ENCODE assay signal across 8 cellular contexts in the genomic region with DNA sequence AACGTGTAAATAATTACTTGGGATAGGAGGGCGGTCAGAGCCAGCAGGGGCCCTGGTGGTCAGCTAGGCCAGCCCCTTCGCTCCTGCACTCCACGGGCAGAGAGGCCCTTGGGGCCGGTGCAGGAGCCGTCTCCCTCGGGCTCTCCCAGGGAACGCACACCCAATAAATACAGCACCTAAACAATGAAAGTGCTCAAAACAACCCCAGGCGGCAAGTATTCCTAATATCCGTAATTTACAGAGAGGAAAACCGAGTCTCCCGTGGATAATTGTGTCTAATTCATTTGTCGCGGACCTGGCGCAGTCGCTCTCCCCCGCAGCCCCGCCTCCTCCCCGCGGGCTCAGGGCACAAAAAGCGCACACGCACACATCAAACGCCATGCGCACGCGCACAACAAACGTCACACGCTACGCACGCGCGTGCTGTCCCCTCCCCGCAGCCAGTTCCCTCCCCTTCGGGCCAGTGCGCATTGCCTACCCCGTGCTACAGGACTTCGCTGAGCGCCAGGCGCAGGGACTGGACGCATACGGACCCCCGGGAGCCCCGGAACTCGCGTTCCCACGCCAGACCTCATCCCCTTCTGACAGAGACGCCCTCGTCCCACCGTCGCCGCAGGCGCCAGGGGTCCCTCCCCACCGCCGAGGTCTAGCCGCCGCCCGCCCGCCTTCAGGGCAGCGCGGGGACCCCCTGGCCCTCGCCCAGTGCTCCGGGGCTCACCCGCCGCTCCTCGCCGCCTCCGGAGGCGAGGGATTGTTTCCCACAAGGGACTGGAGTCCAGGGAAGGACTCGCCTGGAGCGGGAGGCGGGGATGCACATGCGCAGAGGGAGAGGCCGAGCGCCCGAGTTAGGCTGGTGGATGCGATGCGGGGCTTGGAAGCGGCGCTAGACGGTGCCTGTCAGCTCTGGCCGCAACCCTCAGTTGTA. TPM values are rescaled to one million over a fixed set of nuclear protein-coding genes. Genes with fewer than 3 reads are reported as not detected.
DNase-seq lines count a peak whose midpoint lies in the region; ATAC-seq and TF ChIP-seq lines count a peak whose summit lies in the region.

A gene (minus strand): TSS at position 324 of the 925 bp plus-strand sequence. CDS start 1,300 bp downstream, outside the sequence.

- peak within 1 kb of the TSS; percentile 78 for H3K4me2 ChIP-seq in SU-DHL-6 (ENCODE audit: low read depth, low read length, poor library complexity, severe bottlenecking)

- no peaks in the 10 kb centered on the region for H3K9me2 ChIP-seq in SU-DHL-6 (replicated peaks; ENCODE audit: insufficient read depth, low read length)

- H3K36me3 ChIP-seq in SU-DHL-6 (ENCODE audit: low read length) (no peaks in the 10 kb centered on the region), adipocyte (ENCODE audit: control insufficient read depth, insufficient read depth, low read length, severe bottlenecking) (no peaks in the 10 kb centered on the region), cardiac muscle cell (no peaks in the 10 kb centered on the region), prostate gland (no peaks in the 10 kb centered on the region), urinary bladder (ENCODE audit: insufficient read depth) (no peaks in the 10 kb centered on the region)

- H3K9ac ChIP-seq in SU-DHL-6 (ENCODE audit: low read length) (peak within 1 kb of the TSS; percentile 96), adipocyte (ENCODE audit: low read length) (peak within 1 kb of the TSS; percentile 99)

- ATAC-seq in HG02763 (IDR thresholded peaks at IDR 0.05; ENCODE audit: unreplicated experiment): peak; percentile 96

- H4K20me1 ChIP-seq in SU-DHL-6 (ENCODE audit: low read depth, low read length): no peaks in the 10 kb centered on the region

- TF ChIP-seq POLR2A in prostate gland (IDR thresholded peaks at IDR 0.05): peak; percentile 97

- H2AFZ ChIP-seq in SU-DHL-6 (ENCODE audit: low read depth, low read length, severe bottlenecking): peak within 1 kb of the TSS; percentile 92

- no peaks in the 10 kb centered on the region for H3F3A ChIP-seq in SU-DHL-6 (ENCODE audit: insufficient read depth)

- intact Hi-C loops in prostate gland (cut with DNase I): loop anchor here (1.0 to 2.0 kb wide), 2 partner anchors 119 to 153 kb away; a partner anchor contains a TSS

- H3K4me3 ChIP-seq in GM12875 (ENCODE audit: low read depth, low read length) (peak within 1 kb of the TSS; percentile 84), SU-DHL-6 (ENCODE audit: insufficient read depth, low read length, poor library complexity, severe bottlenecking) (peak within 1 kb of the TSS; percentile 97), adipocyte (ENCODE audit: low read length) (peak within 1 kb of the TSS; percentile 98), cardiac muscle cell (peak within 1 kb of the TSS; percentile 58), prostate gland (peak within 1 kb of the TSS; percentile 83 to 96), urinary bladder (ENCODE audit: low read depth, low read length) (peak within 1 kb of the TSS; percentile 77)

- H3K27ac ChIP-seq in SU-DHL-6 (ENCODE audit: low read depth, low read length) (peak within 1 kb of the TSS; percentile 59), cardiac muscle cell (peak within 1 kb of the TSS; percentile 99), prostate gland (peak within 1 kb of the TSS; percentile 100), urinary bladder (ENCODE audit: low read depth) (peak within 1 kb of the TSS; percentile 100)

- DNase-seq in NCI-H1417 (lab: John Stamatoyannopoulos, UW) (peak; percentile 90 to 96 (median 93)), adipocyte (ENCODE audit: low read depth) (peak; percentile 99), cardiac muscle cell (ENCODE audit: low read depth in 1 of 2, low spot score in 1 of 2) (peak; percentile 90 to 98), prostate gland (ENCODE audit: low spot score) (peak; percentile 96)

- H3K9me3 ChIP-seq in SU-DHL-6 (ENCODE audit: insufficient read depth, low read length) (no peaks in the 10 kb centered on the region), adipocyte (ENCODE audit: control insufficient read depth, low read length) (no peaks in the 10 kb centered on the region), cardiac muscle cell (ENCODE audit: low read depth) (no peaks in the 10 kb centered on the region), prostate gland (no peaks in the 10 kb centered on the region)

- under 1% methylated on average over 78 of the region's 81 CpGs for WGBS in prostate gland
- WGBS in urinary bladder: under 1% methylated on average over 81 of the region's 81 CpGs

- H3K27me3 ChIP-seq in SU-DHL-6 (ENCODE audit: low read length) (no peaks in the 10 kb centered on the region), adipocyte (replicated peaks; ENCODE audit: control insufficient read depth, insufficient read depth, low read length) (no peaks in the 10 kb centered on the region), cardiac muscle cell (no peaks in the 10 kb centered on the region), prostate gland (replicated peaks; ENCODE audit: insufficient read depth) (no peaks in the 10 kb centered on the region)

- TF ChIP-seq CTCF in GM12875 (IDR thresholded peaks at IDR 0.05; ENCODE audit: borderline replicate concordance, insufficient read depth, low read depth, low read length): no peak
- no peak for TF ChIP-seq CTCF in SU-DHL-6 (IDR thresholded peaks at IDR 0.05; ENCODE audit: insufficient read depth, low read length, poor library complexity, severe bottlenecking)
- TF ChIP-seq CTCF in cardiac muscle cell (IDR thresholded peaks at IDR 0.05; ENCODE audit: low read depth, low read length): no peak
- peak in 1 of 4 experiments; percentile 15 for TF ChIP-seq CTCF in prostate gland (IDR thresholded peaks at IDR 0.05)

- H3K4me1 ChIP-seq in adipocyte (ENCODE audit: control insufficient read depth, insufficient read depth, low read length) (peaks cover 48% of the 10 kb centered on the region), cardiac muscle cell (ENCODE audit: low read depth) (no peaks in the 10 kb centered on the region), prostate gland (replicated peaks) (no peaks in the 10 kb centered on the region), urinary bladder (ENCODE audit: insufficient read depth) (no peaks in the 10 kb centered on the region)

- H3K79me2 ChIP-seq in SU-DHL-6 (ENCODE audit: insufficient read depth, low read length): peaks cover 27% of the 10 kb centered on the region; the same call in 1 of the 2 replicates

RNA-seq across cellular contexts. Expression of the gene that starts here (rescaled TPM):
- total RNA-seq in cardiac muscle cell: 8.6 and 9.9 TPM in 2 replicates
- polyA plus RNA-seq in cardiac muscle cell: 11.1 and 12.0 TPM in 2 replicates
- total RNA-seq in prostate gland: 10 to 100 TPM; 12.3 to 18.2 TPM
- total RNA-seq in urinary bladder: 42.9 TPM
- 14.0 TPM for polyA plus RNA-seq in urinary bladder

Comparison
In these comparisons a context has a peak if more than half of its experiments do, and no peak if none do; other contexts are left out.
1. Peak in every context shown above with its lines: DNase-seq, ATAC-seq, H3K4me3 ChIP-seq and H3K27ac ChIP-seq.